In genomic region chr3:94694001-94694400, GRCh38 we compare ENCODE assay signal across 17 cellular contexts.
A peak's percentile ranks its signal among the peaks of the same experiment; 100 is the strongest.
DNase-seq lines count a peak whose midpoint lies in the region; ATAC-seq and TF ChIP-seq lines count a peak whose summit lies in the region.
"Had no signal": no experiment of that assay in that cellular context is flagged by ENCODE, and none has a peak within 500 bp of the region (broad histone marks: within the 10 kb centered on the region; RNA-seq: fewer than 3 reads in every experiment).

No MANE protein-coding gene starts in this region.

- H3K4me3 Mint-ChIP-seq in endothelial cell (ENCODE audit: unreplicated experiment), result no peak overlapping the region
- H3K4me3 Mint-ChIP-seq: CD4-positive, CD25-positive, alpha-beta regulatory T cell; CD8-positive, alpha-beta memory T cell had no signal

- intact Hi-C loops in heart right ventricle (cut with DNase I), result no loop called here

- H3K36me3 ChIP-seq in heart right ventricle, result no peaks in the 10 kb centered on the region
- H3K36me3 ChIP-seq: BE2C had no signal

- H3K27ac Mint-ChIP-seq in endothelial cell (ENCODE audit: unreplicated experiment), result peak overlapping the region; percentile 72
- H3K27ac Mint-ChIP-seq: CD4-positive, CD25-positive, alpha-beta regulatory T cell; CD8-positive, alpha-beta memory T cell had no signal

- H3K4me1 Mint-ChIP-seq in endothelial cell (ENCODE audit: unreplicated experiment), result peaks cover 17% of the 10 kb centered on the region
- H3K4me1 Mint-ChIP-seq: CD4-positive, CD25-positive, alpha-beta regulatory T cell; CD8-positive, alpha-beta memory T cell had no signal

- H3K9me3 Mint-ChIP-seq in endothelial cell (ENCODE audit: unreplicated experiment), result no peaks in the 10 kb centered on the region

- no peaks in the 10 kb centered on the region for H3K36me3 Mint-ChIP-seq in endothelial cell (ENCODE audit: low read depth, unreplicated experiment)
- H3K36me3 Mint-ChIP-seq: CD4-positive, CD25-positive, alpha-beta regulatory T cell; CD8-positive, alpha-beta memory T cell had no signal

- H3K27me3 ChIP-seq in heart right ventricle, result no peaks in the 10 kb centered on the region
- H3K27me3 ChIP-seq: BE2C had no signal

- whole genome bisulfite sequencing in heart right ventricle, 2 donors, result 46 to 55% methylated on average over 5 of the region's 5 CpGs

- peaks cover 0 to 4% (median 0%) of the 10 kb centered on the region in 11 donors for H3K9me3 ChIP-seq in heart right ventricle
- H3K9me3 ChIP-seq: BE2C, Caco-2 had no signal

- H3K4me3 ChIP-seq in heart right ventricle, result no peak overlapping the region
- H3K4me3 ChIP-seq: GM23248 had no signal

- ATAC-seq in heart right ventricle, result no peak

- no peaks in the 10 kb centered on the region for H3K4me1 ChIP-seq in heart right ventricle
- H3K4me1 ChIP-seq: Caco-2 had no signal

- peaks cover 1% of the 10 kb centered on the region for H3K27me3 Mint-ChIP-seq in endothelial cell (ENCODE audit: unreplicated experiment)
- H3K27me3 Mint-ChIP-seq: CD4-positive, CD25-positive, alpha-beta regulatory T cell; CD8-positive, alpha-beta memory T cell had no signal

- no peak overlapping the region for H3K27ac ChIP-seq in heart right ventricle
- H3K27ac ChIP-seq: GM23248, HL-60 had no signal

- DNase-seq in NCI-H69 (lab: John Stamatoyannopoulos, UW) (peak; percentile 20), RPMI7951 (ENCODE audit: low read depth) (peak; percentile 5), endothelial cell (ENCODE audit: low spot score) (no peak), retina (peak; percentile 4), heart right ventricle (no peak)
- no peak for DNase-seq in activated effector memory CD4-positive, alpha-beta T cell treated with anti-CD3 and anti-CD28 coated beads, Interleukin-2, amount 50 U/mL, for 16 hours
- DNase-seq in activated CD4-positive, alpha-beta T cell treated with anti-CD3 and anti-CD28 coated beads for 48 hours, result no peak
- DNase-seq: ACHN; BE2C; C1 segment of cervical spinal cord; Caco-2; CD4-positive, CD25-positive, alpha-beta regulatory T cell; CD8-positive, alpha-beta memory T cell; GM23248; HCEC 1CT; IMR-90 had no signal

- no peak for TF ChIP-seq CTCF in endothelial cell (IDR thresholded peaks at IDR 0.05; ENCODE audit: unreplicated experiment)
- TF ChIP-seq CTCF in heart right ventricle (IDR thresholded peaks at IDR 0.05), result no peak

Comparison
In these comparisons a context has a peak if more than half of its experiments do, and no peak if none do; other contexts are left out.
1. DNase-seq: peak in NCI-H69 (single experiment), RPMI7951 (single experiment) and retina (single experiment); none in endothelial cell (single experiment), heart right ventricle (0 of 2), activated effector memory CD4-positive, alpha-beta T cell treated with anti-CD3 and anti-CD28 coated beads, Interleukin-2, amount 50 U/mL, for 16 hours (single experiment) and activated CD4-positive, alpha-beta T cell treated with anti-CD3 and anti-CD28 coated beads for 48 hours (single experiment).